1 cellular context compared by ENCODE assay signal in the genomic region with DNA sequence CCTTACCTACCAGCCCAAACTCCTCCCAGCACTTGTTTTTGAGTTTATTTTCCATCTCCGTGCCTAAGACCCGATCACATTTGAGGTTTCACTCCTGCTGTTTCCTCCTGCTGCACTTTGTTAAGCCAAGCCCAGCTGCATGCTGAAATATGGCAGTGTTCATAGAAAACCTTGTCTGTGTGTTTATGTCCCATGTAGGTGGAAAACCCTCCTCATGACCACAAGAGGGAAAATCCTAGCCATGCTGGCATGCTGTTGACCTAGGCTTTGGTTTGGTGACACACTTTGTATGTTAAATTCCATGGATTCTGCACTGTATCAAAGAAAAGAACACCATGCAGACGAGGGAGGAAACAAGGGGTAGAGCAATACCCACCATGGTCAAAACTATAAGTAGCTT.
TF ChIP-seq lines count a peak whose summit lies in the region.

No MANE protein-coding gene starts in this region.

TF ChIP-seq in GM23338, 12 proteins besides CTCF, POLR2A, EP300 and RAD21 (continued from another document):
- TF ChIP-seq, protein P1, sequence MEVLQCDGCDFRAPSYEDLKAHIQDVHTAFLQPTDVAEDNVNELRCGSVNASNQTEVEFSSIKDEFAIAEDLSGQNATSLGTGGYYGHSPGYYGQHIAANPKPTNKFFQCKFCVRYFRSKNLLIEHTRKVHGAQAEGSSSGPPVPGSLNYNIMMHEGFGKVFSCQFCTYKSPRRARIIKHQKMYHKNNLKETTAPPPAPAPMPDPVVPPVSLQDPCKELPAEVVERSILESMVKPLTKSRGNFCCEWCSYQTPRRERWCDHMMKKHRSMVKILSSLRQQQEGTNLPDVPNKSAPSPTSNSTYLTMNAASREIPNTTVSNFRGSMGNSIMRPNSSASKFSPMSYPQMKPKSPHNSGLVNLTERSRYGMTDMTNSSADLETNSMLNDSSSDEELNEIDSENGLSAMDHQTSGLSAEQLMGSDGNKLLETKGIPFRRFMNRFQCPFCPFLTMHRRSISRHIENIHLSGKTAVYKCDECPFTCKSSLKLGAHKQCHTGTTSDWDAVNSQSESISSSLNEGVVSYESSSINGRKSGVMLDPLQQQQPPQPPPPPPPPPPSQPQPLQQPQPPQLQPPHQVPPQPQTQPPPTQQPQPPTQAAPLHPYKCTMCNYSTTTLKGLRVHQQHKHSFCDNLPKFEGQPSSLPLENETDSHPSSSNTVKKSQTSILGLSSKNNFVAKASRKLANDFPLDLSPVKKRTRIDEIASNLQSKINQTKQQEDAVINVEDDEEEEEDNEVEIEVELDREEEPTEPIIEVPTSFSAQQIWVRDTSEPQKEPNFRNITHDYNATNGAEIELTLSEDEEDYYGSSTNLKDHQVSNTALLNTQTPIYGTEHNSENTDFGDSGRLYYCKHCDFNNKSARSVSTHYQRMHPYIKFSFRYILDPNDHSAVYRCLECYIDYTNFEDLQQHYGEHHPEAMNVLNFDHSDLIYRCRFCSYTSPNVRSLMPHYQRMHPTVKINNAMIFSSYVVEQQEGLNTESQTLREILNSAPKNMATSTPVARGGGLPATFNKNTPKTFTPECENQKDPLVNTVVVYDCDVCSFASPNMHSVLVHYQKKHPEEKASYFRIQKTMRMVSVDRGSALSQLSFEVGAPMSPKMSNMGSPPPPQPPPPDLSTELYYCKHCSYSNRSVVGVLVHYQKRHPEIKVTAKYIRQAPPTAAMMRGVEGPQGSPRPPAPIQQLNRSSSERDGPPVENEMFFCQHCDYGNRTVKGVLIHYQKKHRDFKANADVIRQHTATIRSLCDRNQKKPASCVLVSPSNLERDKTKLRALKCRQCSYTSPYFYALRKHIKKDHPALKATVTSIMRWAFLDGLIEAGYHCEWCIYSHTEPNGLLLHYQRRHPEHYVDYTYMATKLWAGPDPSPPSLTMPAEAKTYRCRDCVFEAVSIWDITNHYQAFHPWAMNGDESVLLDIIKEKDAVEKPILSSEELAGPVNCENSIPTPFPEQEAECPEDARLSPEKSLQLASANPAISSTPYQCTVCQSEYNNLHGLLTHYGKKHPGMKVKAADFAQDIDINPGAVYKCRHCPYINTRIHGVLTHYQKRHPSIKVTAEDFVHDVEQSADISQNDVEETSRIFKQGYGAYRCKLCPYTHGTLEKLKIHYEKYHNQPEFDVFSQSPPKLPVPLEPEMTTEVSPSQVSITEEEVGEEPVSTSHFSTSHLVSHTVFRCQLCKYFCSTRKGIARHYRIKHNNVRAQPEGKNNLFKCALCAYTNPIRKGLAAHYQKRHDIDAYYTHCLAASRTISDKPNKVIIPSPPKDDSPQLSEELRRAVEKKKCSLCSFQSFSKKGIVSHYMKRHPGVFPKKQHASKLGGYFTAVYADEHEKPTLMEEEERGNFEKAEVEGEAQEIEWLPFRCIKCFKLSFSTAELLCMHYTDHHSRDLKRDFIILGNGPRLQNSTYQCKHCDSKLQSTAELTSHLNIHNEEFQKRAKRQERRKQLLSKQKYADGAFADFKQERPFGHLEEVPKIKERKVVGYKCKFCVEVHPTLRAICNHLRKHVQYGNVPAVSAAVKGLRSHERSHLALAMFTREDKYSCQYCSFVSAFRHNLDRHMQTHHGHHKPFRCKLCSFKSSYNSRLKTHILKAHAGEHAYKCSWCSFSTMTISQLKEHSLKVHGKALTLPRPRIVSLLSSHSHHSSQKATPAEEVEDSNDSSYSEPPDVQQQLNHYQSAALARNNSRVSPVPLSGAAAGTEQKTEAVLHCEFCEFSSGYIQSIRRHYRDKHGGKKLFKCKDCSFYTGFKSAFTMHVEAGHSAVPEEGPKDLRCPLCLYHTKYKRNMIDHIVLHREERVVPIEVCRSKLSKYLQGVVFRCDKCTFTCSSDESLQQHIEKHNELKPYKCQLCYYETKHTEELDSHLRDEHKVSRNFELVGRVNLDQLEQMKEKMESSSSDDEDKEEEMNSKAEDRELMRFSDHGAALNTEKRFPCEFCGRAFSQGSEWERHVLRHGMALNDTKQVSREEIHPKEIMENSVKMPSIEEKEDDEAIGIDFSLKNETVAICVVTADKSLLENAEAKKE (CRISPR knock-in tag; IDR thresholded peaks at IDR 0.05): no peak
- TF ChIP-seq EZH2phosphoT487 (IDR thresholded peaks at IDR 0.05; ENCODE audit: unreplicated experiment): no peak
- no peak for TF ChIP-seq CREB1 (CRISPR knock-in tag; IDR thresholded peaks at IDR 0.05; ENCODE audit: low read depth)
- no peak for TF ChIP-seq STAT1 (IDR thresholded peaks at IDR 0.05; ENCODE audit: unreplicated experiment)
- TF ChIP-seq, protein P2, sequence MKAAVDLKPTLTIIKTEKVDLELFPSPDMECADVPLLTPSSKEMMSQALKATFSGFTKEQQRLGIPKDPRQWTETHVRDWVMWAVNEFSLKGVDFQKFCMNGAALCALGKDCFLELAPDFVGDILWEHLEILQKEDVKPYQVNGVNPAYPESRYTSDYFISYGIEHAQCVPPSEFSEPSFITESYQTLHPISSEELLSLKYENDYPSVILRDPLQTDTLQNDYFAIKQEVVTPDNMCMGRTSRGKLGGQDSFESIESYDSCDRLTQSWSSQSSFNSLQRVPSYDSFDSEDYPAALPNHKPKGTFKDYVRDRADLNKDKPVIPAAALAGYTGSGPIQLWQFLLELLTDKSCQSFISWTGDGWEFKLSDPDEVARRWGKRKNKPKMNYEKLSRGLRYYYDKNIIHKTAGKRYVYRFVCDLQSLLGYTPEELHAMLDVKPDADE (IDR thresholded peaks at IDR 0.05): no peak
- no peak for TF ChIP-seq ZNF331 (CRISPR knock-in tag; IDR thresholded peaks at IDR 0.05; ENCODE audit: low read depth)
- no peak for TF ChIP-seq JUNB (IDR thresholded peaks at IDR 0.05; ENCODE audit: unreplicated experiment)
- no peak for TF ChIP-seq EZH2 (IDR thresholded peaks at IDR 0.05; ENCODE audit: low read depth, unreplicated experiment)
- no peak for TF ChIP-seq POLR2AphosphoS5 (IDR thresholded peaks at IDR 0.05; ENCODE audit: low read depth)
- TF ChIP-seq NANOG (IDR thresholded peaks at IDR 0.05; ENCODE audit: borderline replicate concordance): no peak
